ENCODE assay signal across 24 cellular contexts in the genomic region with DNA sequence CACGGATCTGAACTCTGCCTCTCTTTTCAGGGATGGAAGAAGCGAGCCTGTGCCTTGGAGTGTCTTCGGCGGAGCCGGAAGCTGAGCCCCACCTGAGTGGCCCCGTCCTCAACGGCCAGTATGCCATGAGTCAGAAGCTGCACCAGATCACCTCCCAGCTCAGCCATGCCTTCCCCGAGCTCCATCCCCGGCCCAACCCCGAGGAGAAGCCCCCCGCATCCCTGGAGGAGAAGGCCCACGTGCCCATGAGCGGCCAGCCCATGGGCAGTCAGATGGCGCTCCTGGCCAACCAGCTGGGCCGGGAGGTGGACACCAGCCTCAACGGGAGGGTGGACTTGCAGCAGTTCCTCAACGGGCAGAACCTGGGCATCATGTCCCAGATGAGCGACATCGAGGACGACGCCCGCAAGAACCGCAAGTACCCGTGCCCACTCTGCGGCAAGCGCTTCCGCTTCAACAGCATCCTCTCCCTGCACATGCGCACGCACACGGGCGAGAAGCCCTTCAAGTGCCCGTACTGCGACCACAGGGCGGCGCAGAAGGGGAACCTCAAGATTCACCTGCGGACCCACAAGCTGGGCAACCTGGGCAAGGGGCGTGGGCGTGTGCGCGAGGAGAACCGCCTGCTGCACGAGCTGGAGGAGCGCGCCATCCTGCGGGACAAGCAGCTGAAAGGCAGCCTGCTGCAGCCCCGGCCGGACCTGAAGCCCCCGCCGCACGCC.
DNase-seq lines count a peak whose midpoint lies in the region; FAIRE-seq and TF ChIP-seq lines count a peak whose summit lies in the region.
"Had no signal": no experiment of that assay in that cellular context is flagged by ENCODE, and none has a peak within 500 bp of the region (broad histone marks: within the 10 kb centered on the region; RNA-seq: fewer than 3 reads in every experiment).

No MANE protein-coding gene starts in this region.

- no peak overlapping the region for H2AK5ac ChIP-seq in H1 (ENCODE audit: low read depth, low read length)

- no peak overlapping the region for H3K23ac ChIP-seq in H1 (ENCODE audit: insufficient read length)

- TF ChIP-seq RAD21 in H1 (IDR thresholded peaks at IDR 0.05 in 1 of 2, conservative IDR thresholded peaks at IDR 0.05 in 1 of 2; ENCODE audit: low read depth in 2 of 2, low read length in 2 of 2): no peak

- no peaks in the 10 kb centered on the region for H3K23me2 ChIP-seq in H1 (ENCODE audit: low read depth, low read length)

- no peak overlapping the region for H3K27ac ChIP-seq in H1 (ENCODE audit: low read depth, low read length)
- H3K27ac ChIP-seq in substantia nigra (ENCODE audit: low read depth, low read length, poor library complexity, severe bottlenecking): no peak overlapping the region
- H3K27ac ChIP-seq: A549; BLaER1 treated with 17β-estradiol and CSF1 and Interleukin-3, amounts not matched to agents 10 nM and 100 nM had no signal

- H3K36me3 ChIP-seq in H7 (replicated peaks; ENCODE audit: control insufficient read depth, insufficient read depth, low read length) (no peaks in the 10 kb centered on the region), H1 (ENCODE audit: control insufficient read depth in 2 of 4, insufficient read depth in 4 of 4, low read length in 3 of 4) (no peaks in the 10 kb centered on the region)
- H3K36me3 ChIP-seq: BLaER1 treated with 17β-estradiol and CSF1 and Interleukin-3, amounts not matched to agents 10 nM and 100 nM had no signal

- 91% methylated on average over 39 of the region's 50 CpGs; no CpG with 5 or more reads in 1 of the 2 experiments for WGBS in H1 (ENCODE audit: extremely low coverage in 1 of 2, insufficient coverage in 1 of 2, insufficient read length in 1 of 2, insufficient replicate concordance in 2 of 2, low coverage in 1 of 2, low lambda C conversion rate in 2 of 2, missing lambda C conversion rate in 1 of 2), 2 experiments

- TF ChIP-seq EP300 in H1 (IDR thresholded peaks at IDR 0.05; ENCODE audit: borderline replicate concordance in 1 of 2, low read depth in 2 of 2, low read length in 2 of 2): no peak

- no peak overlapping the region for H2BK15ac ChIP-seq in H1 (ENCODE audit: low read length)

- H3K4me3 ChIP-seq in H7 (ENCODE audit: insufficient read depth, low read depth, low read length) (no peak overlapping the region), H1 (ENCODE audit: extremely low read depth in 1 of 4, insufficient read depth in 2 of 4, low read depth in 3 of 4, low read length in 4 of 4) (no peak overlapping the region)
- H3K4me3 ChIP-seq: A549; BLaER1 treated with 17β-estradiol and CSF1 and Interleukin-3, amounts not matched to agents 10 nM and 100 nM had no signal

- TF ChIP-seq CTCF in H1 (IDR thresholded peaks at IDR 0.05; ENCODE audit: control extremely low read depth in 1 of 3, insufficient read depth in 1 of 3, low read depth in 1 of 3, low read length in 3 of 3): no peak

- H3K56ac ChIP-seq in H1 (replicated peaks; ENCODE audit: insufficient read length, low read depth, low read length): no peak overlapping the region

- H2BK12ac ChIP-seq in H1 (ENCODE audit: low read depth, low read length): no peak overlapping the region

- no peaks in the 10 kb centered on the region for H3K9me3 ChIP-seq in H1 (ENCODE audit: insufficient read depth in 2 of 2, low read depth in 1 of 2, low read length in 1 of 2)
- H3K9me3 ChIP-seq: BE2C had no signal

- H3K4ac ChIP-seq in H1 (replicated peaks; ENCODE audit: insufficient read length, low read depth, low read length): no peak overlapping the region

- no peak overlapping the region for H2BK120ac ChIP-seq in H1 (replicated peaks; ENCODE audit: low read depth, low read length)

- no peak overlapping the region for H2AFZ ChIP-seq in H1 (ENCODE audit: low read length)

- peak overlapping the region; percentile 36; the same call in 1 of the 2 replicates for H4K8ac ChIP-seq in H1 (ENCODE audit: extremely low read depth, insufficient read depth, low read length)

- H4K20me1 ChIP-seq in H1 (replicated peaks in 1 of 2; ENCODE audit: control insufficient read depth in 1 of 2, insufficient read depth in 2 of 2, low read length in 2 of 2): no peaks in the 10 kb centered on the region
- H4K20me1 ChIP-seq: BLaER1 treated with 17β-estradiol and CSF1 and Interleukin-3, amounts not matched to agents 10 nM and 100 nM had no signal

- POLR2A ChIA-PET in H1 (lab: Charles Lee; ENCODE audit: partially characterized antibody): interaction anchor here (0.9 kb wide), 1 partner anchor 70 kb away, joined by 8 read pairs; no protein-coding TSS in a partner anchor

- no peak overlapping the region for H4K91ac ChIP-seq in H1 (replicated peaks; ENCODE audit: insufficient read length, low read length)

- no peak overlapping the region for H3K9ac ChIP-seq in H1 (replicated peaks in 1 of 4; ENCODE audit: extremely low read depth in 1 of 4, low read depth in 3 of 4, low read length in 3 of 4)
- H3K9ac ChIP-seq: BLaER1 treated with 17β-estradiol and CSF1 and Interleukin-3, amounts not matched to agents 10 nM and 100 nM had no signal

- CTCF ChIA-PET in H1 (lab: Charles Lee; ENCODE audit: partially characterized antibody): interaction anchor here (0.9 to 1.1 kb wide), 2 partner anchors 55 to 92 kb away, joined by 3 to 4 read pairs; no protein-coding TSS in a partner anchor

- TF ChIP-seq POLR2A in H1 (IDR thresholded peaks at IDR 0.05; ENCODE audit: control extremely low read depth in 1 of 2, low read depth in 2 of 2, low read length in 2 of 2): no peak

- H3K27me3 ChIP-seq in H7 (ENCODE audit: control insufficient read depth, insufficient read depth, low read length) (no peaks in the 10 kb centered on the region), H1 (replicated peaks in 1 of 4; ENCODE audit: control insufficient read depth in 3 of 4, extremely low read depth in 1 of 4, insufficient read depth in 3 of 4, low read length in 3 of 4) (no peaks in the 10 kb centered on the region)
- H3K27me3 ChIP-seq: BE2C; BLaER1 treated with 17β-estradiol and CSF1 and Interleukin-3, amounts not matched to agents 10 nM and 100 nM had no signal

- FAIRE-seq in H1 (lab: Jason Lieb, UNC): no peak
- FAIRE-seq: D721Med, GM12891, GM18507, GM19239 had no signal

- no peak overlapping the region for H2BK5ac ChIP-seq in H1 (ENCODE audit: low read depth, low read length)

- H3K4me1 ChIP-seq in H1 (replicated peaks in 1 of 4; ENCODE audit: control insufficient read depth in 3 of 4, insufficient read depth in 4 of 4, low read length in 3 of 4): peaks cover 4 to 5% (median 4%) of the 10 kb centered on the region in 4 experiments; a peak in 5 of 7 replicates
- H3K4me1 ChIP-seq: A549, BE2C had no signal

- DNase-seq in H7 (peak; percentile 35), H1 (ENCODE audit: low read depth in 1 of 2, low spot score in 2 of 2) (no peak), mesenteric fat pad (ENCODE audit: low spot score) (peak; percentile 83), glomerular visceral epithelial cell (ENCODE audit: extremely low spot score) (no peak), substantia nigra (lab: John Stamatoyannopoulos, UW) (no peak), NCI-H146 treated with DMSO at 0.1 percent for 48 hours (lab: John Stamatoyannopoulos, UW; ENCODE audit: unreplicated experiment) (no peak)
- no peak for DNase-seq in stimulated activated CD4-positive, alpha-beta T cell treated with anti-CD3 and anti-CD28 coated beads, Interleukin-1b, Interleukin-23, amount 100 ng/mL, for 48 hours
- DNase-seq: 8988T; ACHN; AML-193; BE2C; CD4-positive, alpha-beta T cell; CD8-positive, alpha-beta memory T cell; DMS 273 treated with DMSO at 0.1 percent for 48 hours; DMS79; GF-D8; GOT3; H9 had no signal

- no peak overlapping the region for H3K18ac ChIP-seq in H1 (ENCODE audit: extremely low read depth, low read length)

- H4K5ac ChIP-seq in H1 (ENCODE audit: insufficient read length, low read depth, low read length): no peak overlapping the region

- 0 out of 2 replicates have a peak overlapping the region, but pooled peaks have one; percentile 10 for H2BK20ac ChIP-seq in H1 (ENCODE audit: low read length)

- H3K79me2 ChIP-seq in H1 (ENCODE audit: control insufficient read depth in 1 of 2, insufficient read depth in 2 of 2, low read length in 2 of 2): no peaks in the 10 kb centered on the region

- no peak overlapping the region for H3K14ac ChIP-seq in H1 (ENCODE audit: insufficient read length)

- no peak overlapping the region for H3K4me2 ChIP-seq in H1 (ENCODE audit: insufficient read depth in 1 of 2, low read depth in 2 of 2, low read length in 2 of 2)
- H3K4me2 ChIP-seq: A549; BLaER1 treated with 17β-estradiol and CSF1 and Interleukin-3, amounts not matched to agents 10 nM and 100 nM had no signal

- H3K79me1 ChIP-seq in H1 (ENCODE audit: low read depth, low read length): no peaks in the 10 kb centered on the region

TF ChIP-seq in H1, 55 proteins besides CTCF, POLR2A, EP300 and RAD21:
- TF ChIP-seq BCL11A (IDR thresholded peaks at IDR 0.05; ENCODE audit: low read depth in 2 of 2, low read length in 2 of 2): no peak
- TF ChIP-seq SUZ12 (IDR thresholded peaks at IDR 0.05; ENCODE audit: low read length): no peak
- no peak for TF ChIP-seq RXRA (IDR thresholded peaks at IDR 0.05; ENCODE audit: insufficient read depth, low read depth, low read length)
- no peak for TF ChIP-seq GTF2F1 (IDR thresholded peaks at IDR 0.05; ENCODE audit: borderline replicate concordance, low read depth, low read length)
- no peak for TF ChIP-seq SP4 (IDR thresholded peaks at IDR 0.05; ENCODE audit: low read length)
- no peak for TF ChIP-seq EZH2 (IDR thresholded peaks at IDR 0.05; ENCODE audit: low read depth, low read length, severe bottlenecking)
- no peak for TF ChIP-seq CHD1 (IDR thresholded peaks at IDR 0.05; ENCODE audit: low read depth, low read length)
- TF ChIP-seq, protein P1, sequence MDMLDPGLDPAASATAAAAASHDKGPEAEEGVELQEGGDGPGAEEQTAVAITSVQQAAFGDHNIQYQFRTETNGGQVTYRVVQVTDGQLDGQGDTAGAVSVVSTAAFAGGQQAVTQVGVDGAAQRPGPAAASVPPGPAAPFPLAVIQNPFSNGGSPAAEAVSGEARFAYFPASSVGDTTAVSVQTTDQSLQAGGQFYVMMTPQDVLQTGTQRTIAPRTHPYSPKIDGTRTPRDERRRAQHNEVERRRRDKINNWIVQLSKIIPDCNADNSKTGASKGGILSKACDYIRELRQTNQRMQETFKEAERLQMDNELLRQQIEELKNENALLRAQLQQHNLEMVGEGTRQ (IDR thresholded peaks at IDR 0.05; ENCODE audit: low read length): no peak
- no peak for TF ChIP-seq SRF (IDR thresholded peaks at IDR 0.05; ENCODE audit: low read depth, low read length)

Comparison
In these comparisons a context has a peak if more than half of its experiments do, and no peak if none do; other contexts are left out.
1. DNase-seq: peak in H7 (single experiment) and mesenteric fat pad (single experiment); none in H1 (0 of 2), glomerular visceral epithelial cell (single experiment), stimulated activated CD4-positive, alpha-beta T cell treated with anti-CD3 and anti-CD28 coated beads, Interleukin-1b, Interleukin-23, amount 100 ng/mL, for 48 hours (single experiment), substantia nigra (0 of 49) and NCI-H146 treated with DMSO at 0.1 percent for 48 hours (single experiment).